ENCODE assay signal across 25 cellular contexts in genomic region chr7:121992046-121992445, GRCh38.
"Had no signal": no experiment of that assay in that cellular context is flagged by ENCODE, and none has a peak within 500 bp of the region (broad histone marks: within the 10 kb centered on the region; RNA-seq: fewer than 3 reads in every experiment).

No MANE protein-coding gene starts in this region.

- H3K4me1 ChIP-seq: gastrocnemius medialis, left lung, prostate gland, right atrium auricular region, thyroid gland, upper lobe of left lung had no signal

- H3K27me3 Mint-ChIP-seq: natural killer cell treated with Interleukin-12 subunit alpha and Interleukin-12 subunit beta and Interleukin-15 and Interleukin-18, amount 100 ng/mL, for 72 hours had no signal

- H3K9me3 Mint-ChIP-seq: endodermal cell; naive B cell; natural killer cell treated with Interleukin-12 subunit alpha and Interleukin-12 subunit beta and Interleukin-15 and Interleukin-18, amount 100 ng/mL, for 72 hours; neural crest cell; stimulated activated effector memory CD8-positive, alpha-beta T cell treated with anti-CD3 and anti-CD28 coated beads, Interleukin-12 subunit alpha, Interleukin-12 subunit beta, amount 100 ng/mL, for 72 hours had no signal

- H3K4me1 Mint-ChIP-seq: endodermal cell; naive B cell; neural crest cell; stimulated activated effector memory CD8-positive, alpha-beta T cell treated with anti-CD3 and anti-CD28 coated beads, Interleukin-12 subunit alpha, Interleukin-12 subunit beta, amount 100 ng/mL, for 72 hours had no signal

- H3K9me3 ChIP-seq: gastrocnemius medialis, left lung, mucosa of descending colon, prostate gland, right atrium auricular region, stomach, thyroid gland, upper lobe of left lung had no signal

- H3K4me3 ChIP-seq: gastrocnemius medialis, left lung, mucosa of descending colon, prostate gland, right atrium auricular region, stomach, thyroid gland, upper lobe of left lung had no signal

- H3K36me3 ChIP-seq: gastrocnemius medialis, left lung, prostate gland, right atrium auricular region, stomach, thyroid gland, upper lobe of left lung had no signal

- H3K36me3 Mint-ChIP-seq: naive B cell; natural killer cell treated with Interleukin-12 subunit alpha and Interleukin-12 subunit beta and Interleukin-15 and Interleukin-18, amount 100 ng/mL, for 72 hours; stimulated activated effector memory CD8-positive, alpha-beta T cell treated with anti-CD3 and anti-CD28 coated beads, Interleukin-12 subunit alpha, Interleukin-12 subunit beta, amount 100 ng/mL, for 72 hours had no signal

- DNase-seq: cerebellar nuclear complex; cortex of kidney; effector CD8-positive, alpha-beta T cell; endodermal cell; foreskin fibroblast; gastrocnemius medialis; head of caudate nucleus; left cardiac atrium; left lung; mucosa of descending colon; naive B cell; stimulated activated CD4-positive, alpha-beta T cell treated with anti-CD3 and anti-CD28 coated beads, Interleukin-2, amount 100 ng/mL, for 24 hours; stimulated activated CD4-positive, alpha-beta T cell treated with anti-CD3 and anti-CD28 coated beads, Interleukin-4, amount 100 ng/mL, for 24 hours; stimulated activated naive CD4-positive, alpha-beta T cell treated with Interleukin-2 at 50 U/mL for 16 hours; stomach; thyroid gland; upper lobe of left lung had no signal

- H3K27ac Mint-ChIP-seq: endodermal cell; naive B cell; natural killer cell treated with Interleukin-12 subunit alpha and Interleukin-12 subunit beta and Interleukin-15 and Interleukin-18, amount 100 ng/mL, for 72 hours; stimulated activated effector memory CD8-positive, alpha-beta T cell treated with anti-CD3 and anti-CD28 coated beads, Interleukin-12 subunit alpha, Interleukin-12 subunit beta, amount 100 ng/mL, for 72 hours had no signal

- H3K4me3 Mint-ChIP-seq: endodermal cell; naive B cell; natural killer cell treated with Interleukin-12 subunit alpha and Interleukin-12 subunit beta and Interleukin-15 and Interleukin-18, amount 100 ng/mL, for 72 hours; neural crest cell; stimulated activated effector memory CD8-positive, alpha-beta T cell treated with anti-CD3 and anti-CD28 coated beads, Interleukin-12 subunit alpha, Interleukin-12 subunit beta, amount 100 ng/mL, for 72 hours had no signal

- H3K27ac ChIP-seq: epithelial cell of prostate, gastrocnemius medialis, left lung, prostate gland, right atrium auricular region, stomach, thyroid gland, upper lobe of left lung had no signal

- ATAC-seq: esophagus mucosa; gastrocnemius medialis; left cardiac atrium; left lung; mucosa of descending colon; natural killer cell treated with Interleukin-12 subunit alpha and Interleukin-12 subunit beta and Interleukin-15 and Interleukin-18, amount 100 ng/mL, for 72 hours; sciatic nerve; stimulated activated effector memory CD8-positive, alpha-beta T cell treated with anti-CD3 and anti-CD28 coated beads, Interleukin-12 subunit alpha, Interleukin-12 subunit beta, amount 100 ng/mL, for 72 hours had no signal

- H3K27me3 ChIP-seq: gastrocnemius medialis, left lung, right atrium auricular region, stomach, thyroid gland, upper lobe of left lung had no signal
